In the genomic region with DNA sequence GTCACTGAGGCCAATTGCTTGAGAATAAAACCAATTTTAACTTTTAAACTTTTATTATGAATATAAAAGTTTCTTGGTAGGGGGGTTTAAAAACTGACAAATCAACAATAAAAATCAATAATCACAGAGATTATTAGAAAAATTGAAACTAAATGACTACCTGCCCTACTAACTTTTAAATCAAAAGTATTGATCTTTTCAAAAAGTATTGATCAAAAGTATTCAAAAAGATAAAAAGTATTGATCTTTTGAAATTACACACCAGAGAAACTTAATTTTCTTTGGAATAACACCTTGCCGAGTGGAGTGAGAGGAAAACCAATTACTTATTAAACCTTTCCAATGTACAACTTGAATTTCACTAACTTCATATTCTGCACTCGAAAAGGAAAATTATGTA, we compare ENCODE assay signal across 1 cellular context.
TF ChIP-seq lines count a peak whose summit lies in the region.

No MANE protein-coding gene starts in this region.

TF ChIP-seq in GM12878, 131 proteins besides CTCF, POLR2A, EP300 and RAD21 (continued from another document):
- TF ChIP-seq, protein P1, sequence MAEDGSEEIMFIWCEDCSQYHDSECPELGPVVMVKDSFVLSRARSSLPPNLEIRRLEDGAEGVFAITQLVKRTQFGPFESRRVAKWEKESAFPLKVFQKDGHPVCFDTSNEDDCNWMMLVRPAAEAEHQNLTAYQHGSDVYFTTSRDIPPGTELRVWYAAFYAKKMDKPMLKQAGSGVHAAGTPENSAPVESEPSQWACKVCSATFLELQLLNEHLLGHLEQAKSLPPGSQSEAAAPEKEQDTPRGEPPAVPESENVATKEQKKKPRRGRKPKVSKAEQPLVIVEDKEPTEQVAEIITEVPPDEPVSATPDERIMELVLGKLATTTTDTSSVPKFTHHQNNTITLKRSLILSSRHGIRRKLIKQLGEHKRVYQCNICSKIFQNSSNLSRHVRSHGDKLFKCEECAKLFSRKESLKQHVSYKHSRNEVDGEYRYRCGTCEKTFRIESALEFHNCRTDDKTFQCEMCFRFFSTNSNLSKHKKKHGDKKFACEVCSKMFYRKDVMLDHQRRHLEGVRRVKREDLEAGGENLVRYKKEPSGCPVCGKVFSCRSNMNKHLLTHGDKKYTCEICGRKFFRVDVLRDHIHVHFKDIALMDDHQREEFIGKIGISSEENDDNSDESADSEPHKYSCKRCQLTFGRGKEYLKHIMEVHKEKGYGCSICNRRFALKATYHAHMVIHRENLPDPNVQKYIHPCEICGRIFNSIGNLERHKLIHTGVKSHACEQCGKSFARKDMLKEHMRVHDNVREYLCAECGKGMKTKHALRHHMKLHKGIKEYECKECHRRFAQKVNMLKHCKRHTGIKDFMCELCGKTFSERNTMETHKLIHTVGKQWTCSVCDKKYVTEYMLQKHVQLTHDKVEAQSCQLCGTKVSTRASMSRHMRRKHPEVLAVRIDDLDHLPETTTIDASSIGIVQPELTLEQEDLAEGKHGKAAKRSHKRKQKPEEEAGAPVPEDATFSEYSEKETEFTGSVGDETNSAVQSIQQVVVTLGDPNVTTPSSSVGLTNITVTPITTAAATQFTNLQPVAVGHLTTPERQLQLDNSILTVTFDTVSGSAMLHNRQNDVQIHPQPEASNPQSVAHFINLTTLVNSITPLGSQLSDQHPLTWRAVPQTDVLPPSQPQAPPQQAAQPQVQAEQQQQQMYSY (CRISPR knock-in tag; IDR thresholded peaks at IDR 0.05), result no peak
- TF ChIP-seq GABPA (IDR thresholded peaks at IDR 0.05; ENCODE audit: low read depth), result no peak
- TF ChIP-seq SIX5 (IDR thresholded peaks at IDR 0.05; ENCODE audit: low read depth, low read length, severe bottlenecking), result no peak
- no peak for TF ChIP-seq SREBF1 (IDR thresholded peaks at IDR 0.05; ENCODE audit: low read length)
- TF ChIP-seq SUZ12 (IDR thresholded peaks at IDR 0.05; ENCODE audit: unreplicated experiment), result no peak
- TF ChIP-seq POLR2AphosphoS5 (IDR thresholded peaks at IDR 0.05; ENCODE audit: low read length), result no peak
- TF ChIP-seq NFIC (IDR thresholded peaks at IDR 0.05; ENCODE audit: low read depth, low read length), result no peak
- TF ChIP-seq DPF2 (IDR thresholded peaks at IDR 0.05), result no peak
- TF ChIP-seq, protein P2, sequence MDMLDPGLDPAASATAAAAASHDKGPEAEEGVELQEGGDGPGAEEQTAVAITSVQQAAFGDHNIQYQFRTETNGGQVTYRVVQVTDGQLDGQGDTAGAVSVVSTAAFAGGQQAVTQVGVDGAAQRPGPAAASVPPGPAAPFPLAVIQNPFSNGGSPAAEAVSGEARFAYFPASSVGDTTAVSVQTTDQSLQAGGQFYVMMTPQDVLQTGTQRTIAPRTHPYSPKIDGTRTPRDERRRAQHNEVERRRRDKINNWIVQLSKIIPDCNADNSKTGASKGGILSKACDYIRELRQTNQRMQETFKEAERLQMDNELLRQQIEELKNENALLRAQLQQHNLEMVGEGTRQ (IDR thresholded peaks at IDR 0.05; ENCODE audit: borderline replicate concordance, low read depth, low read length), result no peak
